20 cellular contexts compared by ENCODE assay signal in genomic region chr16:89230210-89230609, GRCh38. TPM values are rescaled to one million over a fixed set of nuclear protein-coding genes. Genes with fewer than 3 reads are reported as not detected.
DNase-seq lines count a peak whose midpoint lies in the region; ATAC-seq, FAIRE-seq and TF ChIP-seq lines count a peak whose summit lies in the region.
"Had no signal": no experiment of that assay in that cellular context is flagged by ENCODE, and none has a peak within 500 bp of the region (broad histone marks: within the 10 kb centered on the region; RNA-seq: fewer than 3 reads in every experiment).

No MANE protein-coding gene starts in this region.

- intact Hi-C loops in HepG2 (cut with micrococcal nuclease; ENCODE audit: unreplicated experiment) = no loop called here
- intact Hi-C loops in right lobe of liver (cut with DNase I) = no loop called here
- intact Hi-C loops in upper lobe of right lung (cut with DNase I) = no loop called here
- intact Hi-C loops in OCI-LY7 (cut with micrococcal nuclease; ENCODE audit: unreplicated experiment) = no loop called here

- no TSS peak for BruUV-seq in HepG2 (replicated peaks; lab: Mats Ljungman, UMichigan)
- no TSS peak for BruUV-seq in OCI-LY7 (replicated peaks; lab: Mats Ljungman, UMichigan)

- peaks cover 37 to 54% of the 10 kb centered on the region in 2 experiments for H3K36me3 ChIP-seq in HepG2 (replicated peaks in 1 of 2; ENCODE audit: control insufficient read depth in 1 of 2, insufficient read depth in 2 of 2, low read length in 2 of 2)
- peaks cover 0 to 20% (median 16%) of the 10 kb centered on the region in 4 donors for H3K36me3 ChIP-seq in right lobe of liver
- H3K36me3 ChIP-seq in upper lobe of right lung = peaks cover 58% of the 10 kb centered on the region
- H3K36me3 ChIP-seq in OCI-LY7 (ENCODE audit: insufficient read depth, low read length) = peaks cover 74% of the 10 kb centered on the region

- TF ChIP-seq POLR2A in HepG2 (IDR thresholded peaks at IDR 0.05; ENCODE audit: insufficient read depth in 1 of 2, low read depth in 2 of 2, low read length in 2 of 2) (no peak), right lobe of liver (IDR thresholded peaks at IDR 0.05) (no peak), erythroblast (IDR thresholded peaks at IDR 0.05; ENCODE audit: low read length) (no peak)

- no peak overlapping the region for H3K4me3 ChIP-seq in HepG2 (replicated peaks in 1 of 3; ENCODE audit: insufficient read depth in 1 of 3, low read depth in 2 of 3, low read length in 3 of 3)
- no peak overlapping the region for H3K4me3 ChIP-seq in right lobe of liver
- no peak overlapping the region for H3K4me3 ChIP-seq in upper lobe of right lung
- H3K4me3 ChIP-seq in OCI-LY7 (ENCODE audit: low read depth, low read length, poor library complexity, severe bottlenecking) = no peak overlapping the region
- H3K4me3 ChIP-seq: SJSA1 had no signal

- no peak overlapping the region for H3K9ac ChIP-seq in HepG2 (ENCODE audit: insufficient read depth, low read depth, low read length)
- H3K9ac ChIP-seq: KMS-11 had no signal

- TF ChIP-seq EP300 in HepG2 (IDR thresholded peaks at IDR 0.05; ENCODE audit: low read depth in 2 of 2, low read length in 2 of 2) = no peak
- TF ChIP-seq EP300 in HepG2 (CRISPR knock-in tag; IDR thresholded peaks at IDR 0.05; ENCODE audit: borderline replicate concordance) = no peak

- no peak for ATAC-seq in HepG2
- ATAC-seq in right lobe of liver = no peak
- peak; percentile 7 for ATAC-seq in upper lobe of right lung

- H3K4me1 ChIP-seq in HepG2 (ENCODE audit: insufficient read depth, low read length) (peaks cover 27% of the 10 kb centered on the region), right lobe of liver (peaks cover 0 to 13% (median 4%) of the 10 kb centered on the region in 4 donors), upper lobe of right lung (peaks cover 6% of the 10 kb centered on the region), OCI-LY7 (ENCODE audit: insufficient read depth, low read length, poor library complexity, severe bottlenecking) (no peaks in the 10 kb centered on the region)
- H3K4me1 ChIP-seq: SJSA1 had no signal

- no peak overlapping the region for H3K4me2 ChIP-seq in HepG2 (ENCODE audit: low read depth, low read length)
- no peak overlapping the region for H3K4me2 ChIP-seq in OCI-LY7 (ENCODE audit: low read length)
- H3K4me2 ChIP-seq: KMS-11 had no signal

- H3K27ac ChIP-seq in HepG2 (ENCODE audit: extremely low read length, insufficient read depth, low read length) = no peak overlapping the region
- H3K27ac ChIP-seq in right lobe of liver = no peak overlapping the region
- no peak overlapping the region for H3K27ac ChIP-seq in upper lobe of right lung
- H3K27ac ChIP-seq in OCI-LY7 (ENCODE audit: low read depth, low read length, poor library complexity, severe bottlenecking) = no peak overlapping the region
- H3K27ac ChIP-seq: C4-2B, KMS-11, SJSA1 had no signal

- in situ Hi-C loops in HepG2 (cut with HindIII; ENCODE audit: extremely low pct_ligation_motif_present, low pct_unique_long_range_greater_than_20kb) = no loop called here

- POLR2A ChIA-PET in HepG2 (lab: Yijun Ruan, JAX) = no interaction called here
- POLR2A ChIA-PET in OCI-LY7 (lab: Charles Lee) = no interaction called here

- DNase-seq in HepG2 (ENCODE audit: low spot score) (no peak), right lobe of liver (no peak), NCI-H774 (lab: John Stamatoyannopoulos, UW) (peak; percentile 35), myocyte (ENCODE audit: low read depth) (peak; percentile 91), upper lobe of right lung (no peak), OCI-LY7 (ENCODE audit: low spot score) (no peak), EL (no peak), erythroblast (lab: John Stamatoyannopoulos, UW) (no peak)
- DNase-seq: ACHN, AML-193, GDM1, H9, NCI-H1417 treated with DMSO at 0.1 percent for 48 hours, NCI-H2029 treated with DMSO at 0.1 percent for 48 hours, NCI-H510A, OCI-M1 had no signal

- H3K9me3 ChIP-seq in HepG2 (ENCODE audit: low read length) (no peaks in the 10 kb centered on the region), right lobe of liver (peaks cover 0 to 6% (median 0%) of the 10 kb centered on the region in 4 donors), upper lobe of right lung (no peaks in the 10 kb centered on the region), OCI-LY7 (ENCODE audit: low read length) (no peaks in the 10 kb centered on the region)

- 90% methylated on average over 11 of the region's 14 CpGs for WGBS in HepG2 (ENCODE audit: low lambda C conversion rate)
- 87% methylated on average over 3 of the region's 14 CpGs for WGBS in right lobe of liver (ENCODE audit: insufficient coverage, low coverage, low lambda C conversion rate, missing lambda C conversion rate)

- no peaks in the 10 kb centered on the region for H3K9me2 ChIP-seq in OCI-LY7 (ENCODE audit: insufficient read depth, low read length)

- no peaks in the 10 kb centered on the region for H3K79me2 ChIP-seq in HepG2 (ENCODE audit: insufficient read depth, low read length)
- H3K79me2 ChIP-seq in OCI-LY7 (ENCODE audit: insufficient read depth, low read depth, low read length) = no peaks in the 10 kb centered on the region

- H4K20me1 ChIP-seq in HepG2 (ENCODE audit: insufficient read depth, low read length) = no peaks in the 10 kb centered on the region
- H4K20me1 ChIP-seq in OCI-LY7 (ENCODE audit: insufficient read depth, low read length) = no peaks in the 10 kb centered on the region

- H2AFZ ChIP-seq in HepG2 (ENCODE audit: low read length) (no peak overlapping the region), OCI-LY7 (ENCODE audit: low read length) (no peak overlapping the region)

- CTCF ChIA-PET in HepG2 (lab: Yijun Ruan, JAX; ENCODE audit: low intra/inter-chr PET ratio, low total read pairs) (no interaction called here), OCI-LY7 (lab: Charles Lee; ENCODE audit: unreplicated experiment) (no interaction called here)

- no peak for TF ChIP-seq RAD21 in HepG2 (CRISPR knock-in tag; IDR thresholded peaks at IDR 0.05)

- H3K27me3 ChIP-seq in HepG2 (ENCODE audit: control insufficient read depth in 1 of 2, insufficient read depth in 2 of 2, low read length in 2 of 2) = no peaks in the 10 kb centered on the region
- H3K27me3 ChIP-seq in right lobe of liver = no peaks in the 10 kb centered on the region
- H3K27me3 ChIP-seq in upper lobe of right lung = no peaks in the 10 kb centered on the region
- H3K27me3 ChIP-seq: SJSA1 had no signal

- no peak for TF ChIP-seq CTCF in HepG2 (CRISPR knock-in tag; IDR thresholded peaks at IDR 0.05)
- no peak for TF ChIP-seq CTCF in right lobe of liver (IDR thresholded peaks at IDR 0.05)
- no peak for TF ChIP-seq CTCF in upper lobe of right lung (IDR thresholded peaks at IDR 0.05)
- TF ChIP-seq CTCF in OCI-LY7 (conservative IDR thresholded peaks at IDR 0.05; ENCODE audit: low read length) = no peak

- no peak for FAIRE-seq in HepG2 (lab: Jason Lieb, UNC)

RNA-seq across cellular contexts. Expression of gene ZNF778, which starts 12.7 kb away (rescaled TPM):
- 7.2 and 9.3 TPM in 2 replicates for total RNA-seq in HepG2 (2016; rRNA removed; fragmentation: Illumina TruSeq; extraction: Trizol)
- 1.7 and 2.6 TPM in 2 replicates for total RNA-seq in HepG2 (2016; cell fraction: cytosol; rRNA removed; fragmentation: Illumina TruSeq; extraction: Trizol; ENCODE audit: low read depth)
- total RNA-seq in HepG2 (2016; cell fraction: insoluble cytoplasmic fraction; rRNA removed; fragmentation: Illumina TruSeq; extraction: Trizol) = 6.1 and 8.3 TPM in 2 replicates
- total RNA-seq in HepG2 (2016; cell fraction: membrane; rRNA removed; fragmentation: Illumina TruSeq; extraction: Trizol) = 2.7 and 3.9 TPM in 2 replicates
- total RNA-seq in HepG2 (2016; cell fraction: nucleus; rRNA removed; fragmentation: Illumina TruSeq; extraction: Trizol) = 8.7 and 10.5 TPM in 2 replicates
- 3.8 and 6.1 TPM in 2 replicates for polyA plus RNA-seq in HepG2 (2011; rRNA removed)
- 1.8 and 2.1 TPM in 2 replicates for polyA plus RNA-seq in HepG2 (2011; cell fraction: cytosol; rRNA removed)
- 6.6 and 11.3 TPM in 2 replicates for polyA plus RNA-seq in HepG2 (2011; cell fraction: nucleus; rRNA removed)
- 2.4 and 3.0 TPM in 2 replicates for polyA plus RNA-seq in HepG2 (2012)
- polyA plus RNA-seq in HepG2 (2016; cell fraction: cytosol; fragmentation: Illumina TruSeq; extraction: Trizol; ENCODE audit: low read depth) = 0.79 and 0.83 TPM in 2 replicates
- 4.6 and 6.1 TPM in 2 replicates for polyA plus RNA-seq in HepG2 (2016; cell fraction: insoluble cytoplasmic fraction; fragmentation: Illumina TruSeq; extraction: Trizol; ENCODE audit: low read depth)
- 0.61 and 1.7 TPM in 2 replicates for polyA plus RNA-seq in HepG2 (2016; cell fraction: membrane; fragmentation: Illumina TruSeq; extraction: Trizol; ENCODE audit: low read depth)
- polyA plus RNA-seq in HepG2 (2016; cell fraction: nucleus; fragmentation: Illumina TruSeq; extraction: Trizol; ENCODE audit: insufficient read depth, low read depth) = 11.3 and 22.5 TPM in 2 replicates
- polyA minus RNA-seq in HepG2 (2011; rRNA and poly(A)+ RNA removed; ENCODE audit: low replicate concordance) = 6.4 and 9.2 TPM in 2 replicates
- 4.0 and 6.1 TPM in 2 replicates for polyA minus RNA-seq in HepG2 (2011; cell fraction: cytosol; rRNA and poly(A)+ RNA removed)
- 15.2 and 17.3 TPM in 2 replicates for polyA minus RNA-seq in HepG2 (2011; cell fraction: nucleus; rRNA and poly(A)+ RNA removed)
- 10 to 100 TPM in 1 of 6 experiments, 1 to 10 TPM in 5; 2.3 to 11.2 (median 3.1) TPM for total RNA-seq in right lobe of liver
- total RNA-seq in myocyte = 14.6 and 20.0 TPM in 2 replicates
- polyA plus RNA-seq in myocyte (2012) = 5.3 TPM
- total RNA-seq in upper lobe of right lung = 10.3 TPM
- 8.6 and 9.9 TPM in 2 replicates for total RNA-seq in OCI-LY7 (2014; rRNA removed; shearing (Covaris generic))
- total RNA-seq in OCI-LY7 (2022) = 8.2 and 9.4 TPM in 2 replicates

RNA-seq across cellular contexts. Expression of gene SLC22A31, which starts 29.9 kb away (rescaled TPM):
- total RNA-seq in HepG2 (2016; rRNA removed; fragmentation: Illumina TruSeq; extraction: Trizol) = 20.6 and 83.3 TPM in 2 replicates
- total RNA-seq in HepG2 (2016; cell fraction: cytosol; rRNA removed; fragmentation: Illumina TruSeq; extraction: Trizol; ENCODE audit: low read depth) = 22.4 and 22.9 TPM in 2 replicates
- total RNA-seq in HepG2 (2016; cell fraction: insoluble cytoplasmic fraction; rRNA removed; fragmentation: Illumina TruSeq; extraction: Trizol) = 17.9 and 83.9 TPM in 2 replicates
- 38.1 and 39.2 TPM in 2 replicates for total RNA-seq in HepG2 (2016; cell fraction: membrane; rRNA removed; fragmentation: Illumina TruSeq; extraction: Trizol)
- 88.9 and 114 TPM in 2 replicates for total RNA-seq in HepG2 (2016; cell fraction: nucleus; rRNA removed; fragmentation: Illumina TruSeq; extraction: Trizol)
- polyA plus RNA-seq in HepG2 (2011; rRNA removed) = 67.3 and 98.2 TPM in 2 replicates
- polyA plus RNA-seq in HepG2 (2011; cell fraction: cytosol; rRNA removed) = 27.2 and 52.1 TPM in 2 replicates
- polyA plus RNA-seq in HepG2 (2011; cell fraction: nucleus; rRNA removed) = 1,312 and 1,533 TPM in 2 replicates
- polyA plus RNA-seq in HepG2 (2012) = 45.8 and 48.2 TPM in 2 replicates
- 27.4 and 28.3 TPM in 2 replicates for polyA plus RNA-seq in HepG2 (2016; cell fraction: cytosol; fragmentation: Illumina TruSeq; extraction: Trizol; ENCODE audit: low read depth)
- 23.8 and 26.1 TPM in 2 replicates for polyA plus RNA-seq in HepG2 (2016; cell fraction: insoluble cytoplasmic fraction; fragmentation: Illumina TruSeq; extraction: Trizol; ENCODE audit: low read depth)
- 29.3 and 31.7 TPM in 2 replicates for polyA plus RNA-seq in HepG2 (2016; cell fraction: membrane; fragmentation: Illumina TruSeq; extraction: Trizol; ENCODE audit: low read depth)
- polyA plus RNA-seq in HepG2 (2016; cell fraction: nucleus; fragmentation: Illumina TruSeq; extraction: Trizol; ENCODE audit: insufficient read depth, low read depth) = 322 and 325 TPM in 2 replicates
- polyA minus RNA-seq in HepG2 (2011; rRNA and poly(A)+ RNA removed; ENCODE audit: low replicate concordance) = 51.6 TPM in 1 of 2 replicates, not detected in the other
- 17.1 and 21.0 TPM in 2 replicates for polyA minus RNA-seq in HepG2 (2011; cell fraction: cytosol; rRNA and poly(A)+ RNA removed)
- polyA minus RNA-seq in HepG2 (2011; cell fraction: nucleus; rRNA and poly(A)+ RNA removed) = 89.4 and 90.8 TPM in 2 replicates
- 10 to 100 TPM in 2 of 6 experiments, 1 to 10 TPM in 1, under 1 TPM in 1, not detected in 2; 0.19 to 19.3 (median 6.8) TPM for total RNA-seq in right lobe of liver
- total RNA-seq in myocyte = 0.10 TPM in 1 of 2 replicates, not detected in the other
- 2.4 TPM for polyA plus RNA-seq in myocyte (2012)
- total RNA-seq in upper lobe of right lung = 136 TPM
- total RNA-seq in OCI-LY7 (2014; rRNA removed; shearing (Covaris generic)) = not detected in 2 replicates
- total RNA-seq in OCI-LY7 (2022) = not detected in 2 replicates
- total RNA-seq: M059J, SJSA1 had no signal

RNA-seq across cellular contexts. Expression of gene CDH15, which starts 58.7 kb away (rescaled TPM):
- total RNA-seq in HepG2 (2016; rRNA removed; fragmentation: Illumina TruSeq; extraction: Trizol) (1.4 and 2.2 TPM in 2 replicates), right lobe of liver (1 to 10 TPM in 1 of 6 experiments, under 1 TPM in 4, not detected in 1; 0.12 to 3.3 (median 0.15) TPM), myocyte (251 and 418 TPM in 2 replicates), upper lobe of right lung (0.43 TPM), OCI-LY7 (2022) (not detected in 2 replicates)
- total RNA-seq in HepG2 (2016; cell fraction: cytosol; rRNA removed; fragmentation: Illumina TruSeq; extraction: Trizol; ENCODE audit: low read depth) = 2.8 and 2.9 TPM in 2 replicates
- total RNA-seq in HepG2 (2016; cell fraction: insoluble cytoplasmic fraction; rRNA removed; fragmentation: Illumina TruSeq; extraction: Trizol) = 1.4 and 2.2 TPM in 2 replicates
- 3.6 and 3.7 TPM in 2 replicates for total RNA-seq in HepG2 (2016; cell fraction: membrane; rRNA removed; fragmentation: Illumina TruSeq; extraction: Trizol)
- 1.6 and 1.8 TPM in 2 replicates for total RNA-seq in HepG2 (2016; cell fraction: nucleus; rRNA removed; fragmentation: Illumina TruSeq; extraction: Trizol)
- 0.69 and 0.74 TPM in 2 replicates for polyA plus RNA-seq in HepG2 (2011; rRNA removed)
- polyA plus RNA-seq in HepG2 (2011; cell fraction: cytosol; rRNA removed) = 0.37 and 1.2 TPM in 2 replicates
- 1.6 and 2.1 TPM in 2 replicates for polyA plus RNA-seq in HepG2 (2011; cell fraction: nucleus; rRNA removed)
- polyA plus RNA-seq in HepG2 (2012) = 0.61 and 0.90 TPM in 2 replicates
- 3.5 and 3.8 TPM in 2 replicates for polyA plus RNA-seq in HepG2 (2016; cell fraction: cytosol; fragmentation: Illumina TruSeq; extraction: Trizol; ENCODE audit: low read depth)
- polyA plus RNA-seq in HepG2 (2016; cell fraction: insoluble cytoplasmic fraction; fragmentation: Illumina TruSeq; extraction: Trizol; ENCODE audit: low read depth) = 1.7 and 2.3 TPM in 2 replicates
- 3.3 and 4.1 TPM in 2 replicates for polyA plus RNA-seq in HepG2 (2016; cell fraction: membrane; fragmentation: Illumina TruSeq; extraction: Trizol; ENCODE audit: low read depth)
- 3.3 and 3.4 TPM in 2 replicates for polyA plus RNA-seq in HepG2 (2016; cell fraction: nucleus; fragmentation: Illumina TruSeq; extraction: Trizol; ENCODE audit: insufficient read depth, low read depth)
- polyA minus RNA-seq in HepG2 (2011; rRNA and poly(A)+ RNA removed; ENCODE audit: low replicate concordance) = 0.62 TPM in 1 of 2 replicates, not detected in the other
- 0.40 and 0.62 TPM in 2 replicates for polyA minus RNA-seq in HepG2 (2011; cell fraction: cytosol; rRNA and poly(A)+ RNA removed)
- polyA minus RNA-seq in HepG2 (2011; cell fraction: nucleus; rRNA and poly(A)+ RNA removed) = 0.39 TPM in 1 of 2 replicates, not detected in the other
- 149 TPM for polyA plus RNA-seq in myocyte (2012)
- not detected in 2 replicates for total RNA-seq in OCI-LY7 (2014; rRNA removed; shearing (Covaris generic))

Comparison
In these comparisons a context has a peak if more than half of its experiments do, and no peak if none do; other contexts are left out.
1. DNase-seq: peak in NCI-H774 (single experiment) and myocyte (single experiment); none in HepG2 (single experiment), right lobe of liver (0 of 3), upper lobe of right lung (single experiment), OCI-LY7 (single experiment), EL (single experiment) and erythroblast (0 of 2).
2. RNA of gene CDH15, which starts 58.7 kb away (total RNA-seq): 251 to 418 TPM in myocyte; 1.4 to 3.7 TPM in HepG2, 0.43 TPM in upper lobe of right lung (single experiment), 0.12 to 3.3 TPM in right lobe of liver and not detected in OCI-LY7; every median in the first group is over 10 times any median in the second.